ENCODE assay signal across 17 cellular contexts in the genomic region with DNA sequence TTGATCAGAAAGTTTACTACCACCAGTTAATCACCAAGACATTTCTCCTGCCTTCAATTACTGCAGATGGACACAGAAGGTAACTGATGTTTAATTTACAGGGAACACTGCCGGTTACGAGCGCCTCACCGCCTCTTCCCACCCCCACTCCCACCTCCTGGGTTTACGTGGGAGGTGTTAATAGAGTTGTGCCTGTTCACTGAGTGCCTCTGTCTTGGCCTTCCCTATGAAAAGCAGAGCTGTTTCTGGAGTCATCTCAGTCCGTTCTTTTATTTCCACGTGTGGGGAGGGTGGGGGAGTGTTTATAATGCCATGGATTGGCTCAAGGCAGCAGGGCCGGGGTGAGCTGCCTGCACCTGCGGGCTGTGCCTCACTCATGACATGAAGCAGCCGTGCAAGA.
"Had no signal": no experiment of that assay in that cellular context is flagged by ENCODE, and none has a peak within 500 bp of the region (broad histone marks: within the 10 kb centered on the region; RNA-seq: fewer than 3 reads in every experiment).

No MANE protein-coding gene starts in this region.

- H3K27ac ChIP-seq: coronary artery, heart right ventricle, lower lobe of right lung, neutrophil, transverse colon had no signal

- H3K36me3 ChIP-seq: heart right ventricle, left ventricle myocardium inferior, lower lobe of right lung, neutrophil, right atrium auricular region, transverse colon had no signal

- DNase-seq: effector CD4-positive, alpha-beta T cell; endodermal cell; heart right ventricle; immature natural killer cell; left ventricle myocardium inferior; lower lobe of right lung; natural killer cell; stimulated activated CD4-positive, alpha-beta T cell treated with anti-CD3 and anti-CD28 coated beads, Interleukin-4, amount 100 ng/mL, for 1 hour; stimulated activated CD8-positive, alpha-beta memory T cell treated with anti-CD3 and anti-CD28 coated beads, Interleukin-4, amount 100 ng/mL, for 48 hours; stimulated activated naive CD8-positive, alpha-beta T cell treated with anti-CD3 and anti-CD28 coated beads, Interleukin-15, Interleukin-2, amounts not matched to agents 100 U/mL and 50 U/mL, for 24 hours; transverse colon had no signal

- H3K27ac Mint-ChIP-seq: endodermal cell, immature natural killer cell, memory B cell, mesothelial cell of epicardium, natural killer cell had no signal

- H3K27me3 ChIP-seq: heart right ventricle, neutrophil, right atrium auricular region, transverse colon had no signal

- H3K4me1 Mint-ChIP-seq: immature natural killer cell; memory B cell; natural killer cell; stimulated activated effector memory CD8-positive, alpha-beta T cell treated with anti-CD3 and anti-CD28 coated beads, Interleukin-12 subunit alpha, Interleukin-12 subunit beta, amount 100 ng/mL, for 72 hours had no signal

- H3K9me3 ChIP-seq: heart right ventricle, left ventricle myocardium inferior, lower lobe of right lung, neutrophil, right atrium auricular region, transverse colon had no signal

- H3K4me3 Mint-ChIP-seq: endodermal cell; immature natural killer cell; memory B cell; mesothelial cell of epicardium; natural killer cell; stimulated activated effector memory CD8-positive, alpha-beta T cell treated with anti-CD3 and anti-CD28 coated beads, Interleukin-12 subunit alpha, Interleukin-12 subunit beta, amount 100 ng/mL, for 72 hours had no signal

- H3K36me3 Mint-ChIP-seq: immature natural killer cell; memory B cell; mesothelial cell of epicardium; natural killer cell; stimulated activated effector memory CD8-positive, alpha-beta T cell treated with anti-CD3 and anti-CD28 coated beads, Interleukin-12 subunit alpha, Interleukin-12 subunit beta, amount 100 ng/mL, for 72 hours had no signal

- H3K4me1 ChIP-seq: lower lobe of right lung, transverse colon had no signal

- H3K4me3 ChIP-seq: coronary artery, heart right ventricle, left ventricle myocardium inferior, lower lobe of right lung, right atrium auricular region, transverse colon had no signal

- H3K9me3 Mint-ChIP-seq: endodermal cell; memory B cell; mesothelial cell of epicardium; natural killer cell; stimulated activated effector memory CD8-positive, alpha-beta T cell treated with anti-CD3 and anti-CD28 coated beads, Interleukin-12 subunit alpha, Interleukin-12 subunit beta, amount 100 ng/mL, for 72 hours had no signal

- ATAC-seq: lower lobe of right lung; natural killer cell; stimulated activated effector memory CD8-positive, alpha-beta T cell treated with anti-CD3 and anti-CD28 coated beads, Interleukin-12 subunit alpha, Interleukin-12 subunit beta, amount 100 ng/mL, for 72 hours; stimulated activated naive CD8-positive, alpha-beta T cell treated with anti-CD3 and anti-CD28 coated beads, Interleukin-15, Interleukin-2, amounts not matched to agents 100 U/mL and 50 U/mL, for 24 hours had no signal
